ENCODE assay signal across 17 cellular contexts in the genomic region with DNA sequence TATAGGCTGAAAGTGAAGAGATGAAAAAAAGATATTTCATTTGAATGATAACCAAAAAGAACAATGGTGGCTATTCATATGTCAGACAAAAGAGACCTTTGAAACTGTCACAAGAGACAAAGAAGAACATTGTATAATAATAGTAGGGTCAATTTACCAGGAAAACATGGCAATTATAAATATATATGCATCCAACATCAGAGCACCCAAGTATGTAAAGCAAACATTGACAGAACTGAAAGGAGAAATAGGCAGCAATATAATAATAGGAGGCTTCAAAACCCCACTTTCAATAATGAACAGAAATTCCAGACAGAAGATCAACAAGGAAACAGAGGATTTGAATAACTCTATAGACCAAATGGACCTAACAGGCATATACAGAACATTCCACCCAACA.
DNase-seq lines count a peak whose midpoint lies in the region; ATAC-seq and TF ChIP-seq lines count a peak whose summit lies in the region.
"Had no signal": no experiment of that assay in that cellular context is flagged by ENCODE, and none has a peak within 500 bp of the region (broad histone marks: within the 10 kb centered on the region; RNA-seq: fewer than 3 reads in every experiment).

No MANE protein-coding gene starts in this region.

- H3K27me3 ChIP-seq in right cardiac atrium (ENCODE audit: control insufficient read depth, insufficient read depth), result no peaks in the 10 kb centered on the region
- H3K27me3 ChIP-seq: BLaER1 treated with 17β-estradiol and CSF1 and Interleukin-3, amounts not matched to agents 10 nM and 100 nM had no signal

- intact Hi-C loops in right cardiac atrium (cut with DNase I), result no loop called here

- H3K4me1 ChIP-seq in right cardiac atrium (ENCODE audit: control insufficient read depth, insufficient read depth, low read length), result no peaks in the 10 kb centered on the region

- no peak for ATAC-seq in right cardiac atrium
- no peak for ATAC-seq in GM18858 (IDR thresholded peaks at IDR 0.05; ENCODE audit: unreplicated experiment)
- ATAC-seq: HepG2, Panc1 had no signal

- H3K9me3 ChIP-seq in right cardiac atrium (ENCODE audit: control insufficient read depth, low read length), result no peaks in the 10 kb centered on the region

- H3K27ac ChIP-seq in cingulate gyrus (ENCODE audit: low read depth, low read length) (peak overlapping the region; percentile 80), right cardiac atrium (ENCODE audit: low read length) (no peak overlapping the region)
- H3K27ac ChIP-seq: BLaER1 treated with 17β-estradiol and CSF1 and Interleukin-3, amounts not matched to agents 10 nM and 100 nM had no signal

- DNase-seq in Ammon's horn (ENCODE audit: low spot score) (peak; percentile 16), NCI-H526 (lab: John Stamatoyannopoulos, UW) (peak; percentile 55 to 82), middle frontal gyrus (ENCODE audit: extremely low spot score, low spot score) (peak; percentile 41), right cardiac atrium (no peak), foreskin fibroblast (no peak)
- DNase-seq in activated CD4-positive, alpha-beta T cell treated with anti-CD3 and anti-CD28 coated beads, Interleukin-2, amount 50 U/mL, for 1 hour, result no peak
- DNase-seq: CD8-positive, alpha-beta memory T cell; DMS79 treated with DMSO at 0.1 percent for 48 hours; KG1; NCI-H1092; NCI-H187; NCI-H82 had no signal

- H3K4me3 ChIP-seq in right cardiac atrium (ENCODE audit: low read length) (no peak overlapping the region), foreskin fibroblast (ENCODE audit: low read depth in 1 of 2, low read length in 2 of 2) (no peak overlapping the region)
- H3K4me3 ChIP-seq: BLaER1 treated with 17β-estradiol and CSF1 and Interleukin-3, amounts not matched to agents 10 nM and 100 nM had no signal

- TF ChIP-seq CTCF in foreskin fibroblast (IDR thresholded peaks at IDR 0.05; ENCODE audit: low read depth, low read length), result no peak

Comparison
In these comparisons a context has a peak if more than half of its experiments do, and no peak if none do; other contexts are left out.
1. DNase-seq: peak in Ammon's horn (single experiment), NCI-H526 (2 of 2) and middle frontal gyrus (single experiment); none in right cardiac atrium (0 of 3), foreskin fibroblast (0 of 2) and activated CD4-positive, alpha-beta T cell treated with anti-CD3 and anti-CD28 coated beads, Interleukin-2, amount 50 U/mL, for 1 hour (single experiment).